Comparison of ENCODE assay signal across 26 cellular contexts in the genomic region with DNA sequence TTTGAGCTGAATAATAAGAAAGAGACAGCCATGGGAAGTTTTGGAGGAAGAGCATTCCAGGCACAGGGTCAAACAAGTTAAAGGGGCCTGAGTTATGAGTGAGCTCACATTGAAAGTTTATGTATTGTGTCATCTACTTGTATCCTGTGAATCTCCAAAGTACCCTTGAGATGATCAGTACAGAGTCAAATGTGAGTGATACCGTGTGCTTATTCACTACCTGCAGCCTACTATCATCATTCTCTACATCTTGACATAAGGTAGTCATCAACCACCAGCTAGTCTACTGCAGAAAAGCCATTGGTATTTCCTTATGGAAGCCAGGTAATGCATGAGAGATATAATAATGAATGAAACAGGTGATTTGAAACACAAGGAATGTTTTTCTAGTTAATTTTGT. TPM values are rescaled to one million over a fixed set of nuclear protein-coding genes. Genes with fewer than 3 reads are reported as not detected.
"Had no signal": no experiment of that assay in that cellular context is flagged by ENCODE, and none has a peak within 500 bp of the region (broad histone marks: within the 10 kb centered on the region; RNA-seq: fewer than 3 reads in every experiment).

No MANE protein-coding gene starts in this region.

- H3K4me3 ChIP-seq: ascending aorta, body of pancreas, SJSA1 had no signal

- H3K27me3 ChIP-seq: ascending aorta, body of pancreas had no signal

- ATAC-seq: activated CD8-positive, alpha-beta memory T cell treated with anti-CD3 and anti-CD28 coated beads, Interleukin-2, amount 10 ng/mL, durations not matched to agents 7 days and 5 days; body of pancreas; SK-N-SH treated with all-trans-retinoic acid at 6 μM for 48 hours had no signal

- DNase-seq: activated B cell treated with CpG ODN at 0.5 μM for 24 hours; activated CD4-positive, alpha-beta T cell treated with anti-CD3 and anti-CD28 coated beads for 1 hour; activated CD4-positive, alpha-beta T cell treated with anti-CD3 and anti-CD28 coated beads, Interleukin-2, amount 10 ng/mL, durations not matched to agents 24 days and 14 days; activated CD4-positive, alpha-beta T cell treated with anti-CD3 and anti-CD28 coated beads, Interleukin-2, amount 50 U/mL, for 48 hours; activated CD8-positive, alpha-beta memory T cell treated with anti-CD3 and anti-CD28 coated beads, Interleukin-2, amount 10 ng/mL, durations not matched to agents 7 days and 5 days; activated effector memory CD4-positive, alpha-beta T cell treated with Interleukin-2 at 50 U/mL for 16 hours; activated naive CD4-positive, alpha-beta T cell; activated T-cell treated with anti-CD3 and anti-CD28 coated beads, Interleukin-2, amount 50 U/mL, for 24 hours; amniotic stem cell; body of pancreas; MM.1S; NCI-H1105; NCI-H1436; NCI-H1694 treated with DMSO at 0.1 percent for 48 hours; NCI-H2029 treated with DMSO at 0.1 percent for 48 hours; NCI-H345; NCI-H510A; NCI-H526 treated with DMSO at 0.1 percent for 48 hours; NCI-H82; RPMI8226; SHP77 had no signal

- H3K27ac ChIP-seq: ascending aorta, body of pancreas, SJSA1 had no signal

- H3K9me3 ChIP-seq: ascending aorta, body of pancreas had no signal

- H3K36me3 ChIP-seq: ascending aorta, SJSA1 had no signal

RNA-seq across cellular contexts. Expression of gene ACOD1, which starts 59.1 kb away (rescaled TPM):
- total RNA-seq: activated B cell treated with CpG ODN at 0.5 μM for 24 hours; activated CD4-positive, alpha-beta T cell treated with anti-CD3 and anti-CD28 coated beads, Interleukin-2, amount 10 ng/mL, durations not matched to agents 24 days and 14 days; activated CD8-positive, alpha-beta memory T cell treated with anti-CD3 and anti-CD28 coated beads, Interleukin-2, amount 10 ng/mL, durations not matched to agents 7 days and 5 days; activated T-helper 1 cell treated with anti-CD3 and anti-CD28 coated beads, Interleukin-12 subunit alpha, Interleukin-12 subunit beta, Interleukin-2, Interleukin-4 antibody, amounts not matched to agents 30 ng/mL and 10 ng/mL and 1 ng/mL, durations not matched to agents 14 hours and 24 hours and 36 hours; ascending aorta; body of pancreas; OCI-LY7; SJSA1 had no signal
